In the genomic region with DNA sequence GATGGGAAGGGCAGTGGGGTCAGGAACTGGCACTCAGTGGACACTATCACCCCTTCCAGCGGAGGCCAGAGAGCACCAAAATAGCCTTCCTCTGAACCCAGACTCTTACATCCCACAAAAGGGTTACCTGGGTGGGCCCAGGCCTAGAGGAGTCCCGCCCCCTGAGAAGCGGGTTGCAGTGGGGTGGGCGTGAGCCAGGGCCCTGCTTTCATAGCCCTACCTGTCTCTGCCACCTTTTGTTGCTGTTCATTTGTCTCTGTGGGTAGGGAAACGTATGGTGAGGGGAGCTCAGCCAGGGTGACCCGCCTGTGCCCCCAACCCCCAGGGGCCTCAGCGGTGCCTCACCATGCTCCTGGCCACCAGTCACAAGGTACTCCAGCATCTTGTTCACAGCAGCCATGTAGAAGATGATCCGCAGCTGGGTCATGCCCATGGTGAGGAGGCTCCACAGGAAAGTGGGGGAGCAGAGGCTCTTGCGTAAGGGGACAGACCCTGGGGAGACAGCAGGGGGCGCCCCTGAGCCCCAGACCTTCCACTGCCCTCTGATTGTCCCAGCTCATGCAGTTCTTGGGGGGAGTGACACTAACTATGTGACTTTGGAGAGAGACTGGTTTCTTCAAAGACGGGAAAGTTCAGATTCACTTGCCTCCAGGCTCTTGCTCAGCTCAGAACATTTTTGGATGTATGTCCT, we compare ENCODE assay signal across 9 cellular contexts. TPM values are rescaled to one million over a fixed set of nuclear protein-coding genes. Genes with fewer than 3 reads are reported as not detected.
DNase-seq lines count a peak whose midpoint lies in the region; ATAC-seq and TF ChIP-seq lines count a peak whose summit lies in the region.
"Had no signal": no experiment of that assay in that cellular context is flagged by ENCODE, and none has a peak within 500 bp of the region (broad histone marks: within the 10 kb centered on the region; RNA-seq: fewer than 3 reads in every experiment).

No MANE protein-coding gene starts in this region.

- H3K36me3 Mint-ChIP-seq in brain, result no peaks in the 10 kb centered on the region
- H3K36me3 Mint-ChIP-seq in memory B cell, result peaks cover 2% of the 10 kb centered on the region

- DNase-seq in AG09309 (ENCODE audit: low read depth), result no peak
- DNase-seq in SKM-1 treated with dmso at 0.1 percent for 144 hours (lab: John Stamatoyannopoulos, UW; ENCODE audit: unreplicated experiment), result peak; percentile 58
- no peak for DNase-seq in memory B cell (ENCODE audit: low spot score in 2 of 2)
- DNase-seq in NCI-H146 treated with DMSO at 0.1 percent for 48 hours (lab: John Stamatoyannopoulos, UW; ENCODE audit: unreplicated experiment), result no peak

- H3K27ac Mint-ChIP-seq in brain (no peak overlapping the region), memory B cell (no peak overlapping the region)

- peak; percentile 62 for TF ChIP-seq CTCF in AG09309 (IDR thresholded peaks at IDR 0.05; ENCODE audit: control insufficient read depth, insufficient read depth, low read depth, low read length, missing control alignments)
- TF ChIP-seq CTCF in brain (conservative IDR thresholded peaks at IDR 0.05), result peak; percentile 26 to 44

- no peak overlapping the region for H3K4me3 ChIP-seq in AG09309 (ENCODE audit: control insufficient read depth, low read depth, low read length)

- H3K27me3 Mint-ChIP-seq in brain, result peaks cover 24% of the 10 kb centered on the region
- H3K27me3 Mint-ChIP-seq in memory B cell, result no peaks in the 10 kb centered on the region

- H3K4me1 Mint-ChIP-seq in brain (peaks cover 16% of the 10 kb centered on the region), memory B cell (no peaks in the 10 kb centered on the region)

- H3K9me3 Mint-ChIP-seq in brain (no peaks in the 10 kb centered on the region), memory B cell (no peaks in the 10 kb centered on the region)

- H3K4me3 Mint-ChIP-seq in brain, result no peak overlapping the region
- H3K4me3 Mint-ChIP-seq in memory B cell, result no peak overlapping the region

- ATAC-seq in GM19463 (IDR thresholded peaks at IDR 0.05; ENCODE audit: unreplicated experiment) (peak; percentile 49), memory B cell (ENCODE audit: low read depth) (peak; percentile 41), esophagus mucosa (no peak), GM19397 (IDR thresholded peaks at IDR 0.05; ENCODE audit: unreplicated experiment) (no peak)

RNA-seq across cellular contexts. Expression of a gene that starts 24.0 kb away (rescaled TPM):
- 1.6 TPM for polyA plus RNA-seq in brain (ENCODE audit: insufficient read depth, low read depth, low replicate concordance)
- 1.00 TPM for total RNA-seq in esophagus mucosa

RNA-seq across cellular contexts. Expression of a gene that starts 31.2 kb away (rescaled TPM):
- polyA plus RNA-seq in brain (ENCODE audit: insufficient read depth, low read depth, low replicate concordance), result 14.0 TPM
- total RNA-seq in esophagus mucosa, result 0.56 TPM

RNA-seq across cellular contexts. Expression of a gene that starts 39.0 kb away (rescaled TPM):
- 98.7 TPM for polyA plus RNA-seq in brain (ENCODE audit: insufficient read depth, low read depth, low replicate concordance)
- total RNA-seq in esophagus mucosa, result 43.6 TPM

RNA-seq across cellular contexts. Expression of a gene that starts 45.9 kb away (rescaled TPM):
- not detected for polyA plus RNA-seq in brain (ENCODE audit: insufficient read depth, low read depth, low replicate concordance)
- not detected for total RNA-seq in esophagus mucosa
- total RNA-seq: temporal lobe had no signal

Comparison
In these comparisons a context has a peak if more than half of its experiments do, and no peak if none do; other contexts are left out.
1. ATAC-seq: peak in GM19463 (single experiment) and memory B cell (single experiment); none in esophagus mucosa (single experiment) and GM19397 (single experiment).